In the genomic region with DNA sequence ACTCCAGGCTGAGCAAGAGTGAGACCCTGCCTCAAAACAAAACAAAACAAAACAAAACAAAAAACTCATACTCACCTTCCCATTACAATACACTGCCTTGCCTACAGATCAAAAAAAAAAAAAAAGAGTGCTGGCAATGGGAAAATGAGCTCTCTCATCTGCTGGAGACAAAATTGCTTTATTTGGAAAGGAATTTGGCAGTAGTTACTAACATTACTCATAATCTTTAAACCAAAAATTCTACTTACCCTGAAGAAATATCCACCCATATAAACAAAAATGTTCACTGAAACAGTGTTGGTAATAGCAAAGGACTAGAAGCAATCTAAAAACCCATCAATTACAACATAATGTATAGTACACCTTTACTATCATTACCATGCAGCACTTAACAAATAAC, we compare ENCODE assay signal across 18 cellular contexts.
DNase-seq lines count a peak whose midpoint lies in the region; ATAC-seq and TF ChIP-seq lines count a peak whose summit lies in the region.
"Had no signal": no experiment of that assay in that cellular context is flagged by ENCODE, and none has a peak within 500 bp of the region (broad histone marks: within the 10 kb centered on the region; RNA-seq: fewer than 3 reads in every experiment).

No MANE protein-coding gene starts in this region.

- H3K9me3 Mint-ChIP-seq in chondrocyte (ENCODE audit: low read depth) = peaks cover 3% of the 10 kb centered on the region
- H3K9me3 Mint-ChIP-seq: brain, endodermal cell had no signal

- peak overlapping the region; percentile 88 for H3K27ac Mint-ChIP-seq in chondrocyte (ENCODE audit: unreplicated experiment)
- H3K27ac Mint-ChIP-seq: activated CD4-positive, alpha-beta T cell treated with anti-CD3 and anti-CD28 coated beads, Interleukin-2, amount 10 ng/mL, durations not matched to agents 7 days and 5 days; endodermal cell; T-helper 17 cell had no signal

- DNase-seq in Right ventricle myocardium superior (no peak), cardiac septum (ENCODE audit: low spot score) (no peak), chondrocyte (ENCODE audit: low spot score) (no peak), hepatic stellate cell (ENCODE audit: low spot score) (peak; percentile 29), foreskin melanocyte (no peak), NCI-H526 treated with DMSO at 0.1 percent for 48 hours (lab: John Stamatoyannopoulos, UW) (no peak)
- DNase-seq: activated CD4-positive, alpha-beta T cell treated with anti-CD3 and anti-CD28 coated beads, Interleukin-2, amount 10 ng/mL, durations not matched to agents 7 days and 5 days; DMS153; endodermal cell; NCI-H1417 treated with DMSO at 0.1 percent for 48 hours; NCI-H524; PC-9; T-helper 17 cell had no signal

- ATAC-seq in Right ventricle myocardium superior (ENCODE audit: poor library complexity) = peak; percentile 74
- ATAC-seq in GM21619 (IDR thresholded peaks at IDR 0.05; ENCODE audit: unreplicated experiment) = no peak
- no peak for ATAC-seq in GM18861 (IDR thresholded peaks at IDR 0.05; ENCODE audit: unreplicated experiment)
- ATAC-seq: A549, K562, T-helper 17 cell had no signal

- H3K4me1 Mint-ChIP-seq in chondrocyte (ENCODE audit: low read depth) = peaks cover 46% of the 10 kb centered on the region
- H3K4me1 Mint-ChIP-seq: activated CD4-positive, alpha-beta T cell treated with anti-CD3 and anti-CD28 coated beads, Interleukin-2, amount 10 ng/mL, durations not matched to agents 7 days and 5 days had no signal

- no peaks in the 10 kb centered on the region for H3K36me3 Mint-ChIP-seq in chondrocyte (ENCODE audit: low read depth)

- H3K27me3 Mint-ChIP-seq in chondrocyte (ENCODE audit: low read depth) = no peaks in the 10 kb centered on the region
- H3K27me3 Mint-ChIP-seq: activated CD4-positive, alpha-beta T cell treated with anti-CD3 and anti-CD28 coated beads, Interleukin-2, amount 10 ng/mL, durations not matched to agents 7 days and 5 days; brain; T-helper 17 cell had no signal

- intact Hi-C loops in Right ventricle myocardium superior (cut with DNase I) (no loop called here), cardiac septum (cut with DNase I) (no loop called here)

- H3K4me3 Mint-ChIP-seq in chondrocyte (ENCODE audit: unreplicated experiment) = peak overlapping the region; percentile 28
- H3K4me3 Mint-ChIP-seq: activated CD4-positive, alpha-beta T cell treated with anti-CD3 and anti-CD28 coated beads, Interleukin-2, amount 10 ng/mL, durations not matched to agents 7 days and 5 days; brain; endodermal cell; T-helper 17 cell had no signal

- TF ChIP-seq CTCF in chondrocyte (IDR thresholded peaks at IDR 0.05) = no peak
